ENCODE assay signal across 25 cellular contexts in the genomic region with DNA sequence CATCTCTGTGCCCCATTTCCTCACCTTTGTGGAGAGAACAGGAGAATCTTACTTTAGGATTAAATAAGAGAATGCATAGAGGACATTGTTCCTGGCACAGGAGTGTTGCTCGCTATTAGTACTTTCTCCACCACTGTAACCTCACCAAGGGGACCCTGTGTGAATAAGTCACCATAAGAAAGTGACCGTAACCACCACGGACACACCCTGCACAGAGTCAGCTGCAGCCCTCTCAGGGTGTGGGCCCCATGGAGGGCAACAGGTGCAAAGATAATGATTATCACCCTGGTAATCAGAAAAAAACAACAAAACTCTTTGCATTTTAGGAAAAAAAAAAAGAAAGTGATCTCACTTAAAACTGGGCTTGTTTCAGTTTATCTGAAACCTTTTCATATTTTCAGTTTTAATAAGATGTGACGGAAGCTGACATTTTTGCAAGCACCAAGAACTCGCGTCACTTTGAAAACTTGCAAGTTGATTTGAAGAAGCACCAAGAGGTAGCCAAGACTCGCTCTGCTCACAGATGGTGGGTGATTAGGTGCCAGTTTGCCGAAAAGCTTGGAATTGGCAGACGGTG.
DNase-seq lines count a peak whose midpoint lies in the region; ATAC-seq and TF ChIP-seq lines count a peak whose summit lies in the region.
"Had no signal": no experiment of that assay in that cellular context is flagged by ENCODE, and none has a peak within 500 bp of the region (broad histone marks: within the 10 kb centered on the region; RNA-seq: fewer than 3 reads in every experiment).

No MANE protein-coding gene starts in this region.

- H3K4me3 Mint-ChIP-seq in endodermal cell, result no peak overlapping the region
- H3K4me3 Mint-ChIP-seq: neural crest cell had no signal

- peaks cover 6% of the 10 kb centered on the region for H3K4me1 Mint-ChIP-seq in endodermal cell
- H3K4me1 Mint-ChIP-seq: neural crest cell had no signal

- H3K9ac ChIP-seq in endodermal cell (ENCODE audit: extremely low read depth, low read length, poor library complexity, severe bottlenecking), result peak overlapping the region; percentile 1
- H3K9ac ChIP-seq: SK-N-SH had no signal

- H3K9me3 ChIP-seq in endodermal cell (ENCODE audit: control insufficient read depth, low read length), result no peaks in the 10 kb centered on the region
- H3K9me3 ChIP-seq: adrenal gland, colonic mucosa, prostate gland, SK-N-SH, suprapubic skin had no signal

- WGBS in endodermal cell (ENCODE audit: insufficient coverage in 1 of 2, insufficient read length in 1 of 2), 2 experiments, result 93 to 98% methylated on average over 9 of the region's 9 CpGs

- TF ChIP-seq CTCF in GM13976 (IDR thresholded peaks at IDR 0.05; ENCODE audit: borderline replicate concordance, control extremely low read depth, extremely low read depth, insufficient read depth, missing control alignments) (no peak), endodermal cell (conservative IDR thresholded peaks at IDR 0.05) (no peak)

- no peak overlapping the region for H3K4me3 ChIP-seq in endodermal cell (ENCODE audit: low read length)
- H3K4me3 ChIP-seq: adrenal gland, colonic mucosa, prostate gland, suprapubic skin had no signal

- H3K4me1 ChIP-seq in endodermal cell (ENCODE audit: control insufficient read depth, insufficient read depth, low read length), result peaks cover 3% of the 10 kb centered on the region
- H3K4me1 ChIP-seq: adrenal gland, colonic mucosa, prostate gland, suprapubic skin had no signal

- H3K27me3 Mint-ChIP-seq in endodermal cell (ENCODE audit: insufficient read depth), result peaks cover 19% of the 10 kb centered on the region

- peaks cover 5% of the 10 kb centered on the region for H3K27me3 ChIP-seq in endodermal cell (ENCODE audit: control insufficient read depth, insufficient read depth, low read length, poor library complexity, severe bottlenecking)
- H3K27me3 ChIP-seq: adrenal gland, colonic mucosa had no signal

- DNase-seq in GM13976 (ENCODE audit: low spot score) (peak; percentile 43), endodermal cell (no peak), occipital lobe (lab: John Stamatoyannopoulos, UW) (no peak), NCI-H1105 treated with DMSO at 0.1 percent for 48 hours (lab: John Stamatoyannopoulos, UW) (no peak)
- no peak for DNase-seq in activated CD4-positive, alpha-beta T cell treated with anti-CD3 and anti-CD28 coated beads for 48 hours
- DNase-seq: activated gamma-delta T cell treated with Interleukin-2 at 50 U/mL for 16 hours, adrenal gland, colonic mucosa, islet precursor cell, KBM-7, midbrain, MM.1S, NCI-H1436 treated with DMSO at 0.1 percent for 48 hours, NCI-H2171, NCI-H526 treated with DMSO at 0.1 percent for 48 hours, SK-N-SH had no signal

- no peaks in the 10 kb centered on the region for H3K36me3 Mint-ChIP-seq in endodermal cell (ENCODE audit: low read depth)

- in situ Hi-C loops in GM13976 (cut with MboI; ENCODE audit: low sequenced_read_pairs, unreplicated experiment), result no loop called here

- no peaks in the 10 kb centered on the region for H3K36me3 ChIP-seq in endodermal cell (ENCODE audit: control insufficient read depth, insufficient read depth, low read length)
- H3K36me3 ChIP-seq: adrenal gland, colonic mucosa, prostate gland, suprapubic skin had no signal

- no peak overlapping the region for H3K27ac Mint-ChIP-seq in endodermal cell

- no peak overlapping the region for H3K27ac ChIP-seq in endodermal cell (ENCODE audit: low read depth, low read length)
- H3K27ac ChIP-seq: adrenal gland, C4-2B, colonic mucosa, prostate gland, RWPE1, suprapubic skin, VCaP had no signal

- ATAC-seq in GM18873 (IDR thresholded peaks at IDR 0.05; ENCODE audit: low FRiP score, unreplicated experiment), result peak; percentile 43
- peak; percentile 64 for ATAC-seq in HG02938 (IDR thresholded peaks at IDR 0.05; ENCODE audit: unreplicated experiment)
- ATAC-seq: HCT116 had no signal

- H3K9me3 Mint-ChIP-seq in endodermal cell, result no peaks in the 10 kb centered on the region
- H3K9me3 Mint-ChIP-seq: neural crest cell had no signal
